16 cellular contexts compared by ENCODE assay signal in genomic region chr2:240856151-240856980, GRCh38. TPM values are rescaled to one million over a fixed set of nuclear protein-coding genes. Genes with fewer than 3 reads are reported as not detected.
DNase-seq lines count a peak whose midpoint lies in the region; ATAC-seq and TF ChIP-seq lines count a peak whose summit lies in the region.
"Had no signal": no experiment of that assay in that cellular context is flagged by ENCODE, and none has a peak within 500 bp of the region (broad histone marks: within the 10 kb centered on the region; RNA-seq: fewer than 3 reads in every experiment).

No MANE protein-coding gene starts in this region.

- no peaks in the 10 kb centered on the region for H4K20me1 ChIP-seq in Karpas-422 (ENCODE audit: insufficient read depth, low read depth, low read length)

- no peak overlapping the region for H4K8ac ChIP-seq in mesendoderm (ENCODE audit: low read depth, low read length)

- no peaks in the 10 kb centered on the region for H3K36me3 ChIP-seq in GM06990 (ENCODE audit: control insufficient read depth, insufficient read depth, low read length)
- no peaks in the 10 kb centered on the region for H3K36me3 ChIP-seq in Karpas-422 (ENCODE audit: insufficient read depth, low read length)
- H3K36me3 ChIP-seq in mesendoderm (ENCODE audit: control insufficient read depth, insufficient read depth, low read length), result no peaks in the 10 kb centered on the region
- H3K36me3 ChIP-seq in tibial artery, result no peaks in the 10 kb centered on the region
- H3K36me3 ChIP-seq: pancreas, stomach had no signal

- no peak overlapping the region for H3K18ac ChIP-seq in mesendoderm (ENCODE audit: low read length)

- no peak overlapping the region for H2AK5ac ChIP-seq in mesendoderm (ENCODE audit: low read length)

- no peak overlapping the region for H3K9ac ChIP-seq in Karpas-422 (ENCODE audit: low read length)
- H3K9ac ChIP-seq in mesendoderm (ENCODE audit: low read length), result no peak overlapping the region

- no peak overlapping the region for H3K4ac ChIP-seq in mesendoderm (ENCODE audit: low read depth, low read length)

- H2BK120ac ChIP-seq in mesendoderm (ENCODE audit: low read depth, low read length), result no peak overlapping the region

- no peak for DNase-seq in GM06990 (ENCODE audit: extremely low read depth, insufficient read length)
- DNase-seq in Karpas-422, result peak; percentile 75
- DNase-seq in cardiac fibroblast (ENCODE audit: low read depth in 2 of 2), result no peak
- peak; percentile 68 for DNase-seq in mesendoderm
- no peak for DNase-seq in tibial artery
- no peak for DNase-seq in DMS153 (lab: John Stamatoyannopoulos, UW)
- no peak for DNase-seq in NCI-H187 treated with DMSO at 0.1 percent for 48 hours (lab: John Stamatoyannopoulos, UW)
- DNase-seq: activated CD4-positive, alpha-beta T cell treated with anti-CD3 and anti-CD28 coated beads, Interleukin-2, amount 50 U/mL, for 4 hours; activated naive CD4-positive, alpha-beta T cell treated with Interleukin-2 at 50 U/mL for 16 hours; COR-L47; mammary epithelial cell; MV-4-11; stimulated activated CD4-positive, alpha-beta T cell treated with anti-CD3 and anti-CD28 coated beads, Interleukin-4, amount 100 ng/mL, for 24 hours had no signal

- H3K4me3 ChIP-seq in GM06990 (replicated peaks; ENCODE audit: low read depth, low read length) (no peak overlapping the region), Karpas-422 (ENCODE audit: low read length) (no peak overlapping the region), cardiac fibroblast (replicated peaks in 1 of 2; ENCODE audit: low read depth in 2 of 2, low read length in 2 of 2) (no peak overlapping the region), mesendoderm (ENCODE audit: low read length) (no peak overlapping the region), tibial artery (no peak overlapping the region)
- H3K4me3 ChIP-seq: pancreas, stomach had no signal

- WGBS in mesendoderm (ENCODE audit: extremely low coverage, insufficient coverage, low lambda C conversion rate), result no CpG with 5 or more reads among the region's 21 CpGs

- H3K9me2 ChIP-seq in Karpas-422 (replicated peaks; ENCODE audit: insufficient read depth, low read length), result no peaks in the 10 kb centered on the region

- H2AFZ ChIP-seq in Karpas-422 (ENCODE audit: low read length), result no peak overlapping the region

- TF ChIP-seq CTCF in GM06990 (IDR thresholded peaks at IDR 0.05; ENCODE audit: insufficient read depth, low read length, poor library complexity, severe bottlenecking) (peak; percentile 43), cardiac fibroblast (IDR thresholded peaks at IDR 0.05; ENCODE audit: low read depth, low read length) (peak; percentile 32), tibial artery (IDR thresholded peaks at IDR 0.05) (no peak)

- H3K27ac ChIP-seq in Karpas-422 (ENCODE audit: low read length) (no peak overlapping the region), mesendoderm (ENCODE audit: low read depth, low read length) (no peak overlapping the region), tibial artery (no peak overlapping the region)
- H3K27ac ChIP-seq: pancreas, stomach had no signal

- no peak overlapping the region for H2BK15ac ChIP-seq in mesendoderm (replicated peaks; ENCODE audit: low read depth)

- H3K9me3 ChIP-seq in Karpas-422 (ENCODE audit: low read length) (no peaks in the 10 kb centered on the region), tibial artery (no peaks in the 10 kb centered on the region)
- H3K9me3 ChIP-seq: pancreas had no signal

- intact Hi-C loops in tibial artery (cut with DNase I; ENCODE audit: low total_unique reads), result no loop called here

- H3K56ac ChIP-seq in mesendoderm (ENCODE audit: low read length), result no peak overlapping the region

- H2BK5ac ChIP-seq in mesendoderm (ENCODE audit: low read length), result no peak overlapping the region

- no peak for ATAC-seq in GM18858 (IDR thresholded peaks at IDR 0.05; ENCODE audit: unreplicated experiment)

- peaks cover 2% of the 10 kb centered on the region for H3K27me3 ChIP-seq in GM06990 (replicated peaks; ENCODE audit: control insufficient read depth, insufficient read depth, low read length)
- no peaks in the 10 kb centered on the region for H3K27me3 ChIP-seq in Karpas-422 (ENCODE audit: low read length)
- H3K27me3 ChIP-seq in mesendoderm (ENCODE audit: insufficient read depth, low read length, poor library complexity), result no peaks in the 10 kb centered on the region
- H3K27me3 ChIP-seq in tibial artery, result peaks cover 0 to 27% of the 10 kb centered on the region in 2 donors
- H3K27me3 ChIP-seq: pancreas had no signal

- H3K4me2 ChIP-seq in Karpas-422 (ENCODE audit: low read depth, low read length, poor library complexity, severe bottlenecking) (no peak overlapping the region), mesendoderm (ENCODE audit: low read length) (no peak overlapping the region)

- H3K79me1 ChIP-seq in mesendoderm (ENCODE audit: low read length), result no peaks in the 10 kb centered on the region

- no peak overlapping the region for H3K23ac ChIP-seq in mesendoderm (ENCODE audit: low read length)

- H4K5ac ChIP-seq in mesendoderm (ENCODE audit: low read length), result no peak overlapping the region

- H3K79me2 ChIP-seq in Karpas-422 (ENCODE audit: low read length) (no peaks in the 10 kb centered on the region), mesendoderm (ENCODE audit: control insufficient read depth, insufficient read depth, low read length) (no peaks in the 10 kb centered on the region)

- H3K4me1 ChIP-seq in Karpas-422 (ENCODE audit: low read length) (no peaks in the 10 kb centered on the region), mesendoderm (ENCODE audit: control insufficient read depth, low read depth, low read length) (no peaks in the 10 kb centered on the region), tibial artery (no peaks in the 10 kb centered on the region)

RNA-seq across cellular contexts. Expression of gene AGXT, which starts 12.3 kb away (rescaled TPM):
- not detected in 2 replicates for total RNA-seq in Karpas-422 (2014; rRNA removed; shearing (Covaris generic); ENCODE audit: low replicate concordance)
- not detected for polyA plus RNA-seq in mesendoderm (2013, experiment 1 of 2)
- not detected for polyA plus RNA-seq in mesendoderm (2013, experiment 2 of 2)
- total RNA-seq: mammary epithelial cell, stomach had no signal
- polyA plus RNA-seq: mammary epithelial cell, stomach had no signal

RNA-seq across cellular contexts. Expression of gene KIF1A, which starts 36.3 kb away (rescaled TPM):
- total RNA-seq in Karpas-422 (2014; rRNA removed; shearing (Covaris generic); ENCODE audit: low replicate concordance), result not detected in 2 replicates
- 74.8 TPM for polyA plus RNA-seq in mesendoderm (2013, experiment 1 of 2)
- polyA plus RNA-seq in mesendoderm (2013, experiment 2 of 2), result 73.5 TPM
- polyA plus RNA-seq: mammary epithelial cell had no signal

RNA-seq across cellular contexts. Expression of gene MAB21L4, which starts 39.6 kb away (rescaled TPM):
- not detected in 2 replicates for total RNA-seq in Karpas-422 (2014; rRNA removed; shearing (Covaris generic); ENCODE audit: low replicate concordance)
- 1.7 TPM for polyA plus RNA-seq in mesendoderm (2013, experiment 1 of 2)
- 2.0 TPM for polyA plus RNA-seq in mesendoderm (2013, experiment 2 of 2)

RNA-seq across cellular contexts. Expression of gene CROCC2, which starts 49.8 kb away (rescaled TPM):
- not detected in 2 replicates for total RNA-seq in Karpas-422 (2014; rRNA removed; shearing (Covaris generic); ENCODE audit: low replicate concordance)
- not detected for polyA plus RNA-seq in mesendoderm (2013, experiment 1 of 2)
- not detected for polyA plus RNA-seq in mesendoderm (2013, experiment 2 of 2)
- total RNA-seq: mammary epithelial cell had no signal
- polyA plus RNA-seq: mammary epithelial cell had no signal

Comparison
In these comparisons a context has a peak if more than half of its experiments do, and no peak if none do; other contexts are left out.
1. DNase-seq: peak in Karpas-422 (single experiment) and mesendoderm (single experiment); none in GM06990 (single experiment), cardiac fibroblast (0 of 2), tibial artery (0 of 2), DMS153 (single experiment) and NCI-H187 treated with DMSO at 0.1 percent for 48 hours (single experiment).
2. CTCF ChIP-seq: peak in GM06990 (single experiment) and cardiac fibroblast (single experiment); none in tibial artery (0 of 2).